In the genomic region with DNA sequence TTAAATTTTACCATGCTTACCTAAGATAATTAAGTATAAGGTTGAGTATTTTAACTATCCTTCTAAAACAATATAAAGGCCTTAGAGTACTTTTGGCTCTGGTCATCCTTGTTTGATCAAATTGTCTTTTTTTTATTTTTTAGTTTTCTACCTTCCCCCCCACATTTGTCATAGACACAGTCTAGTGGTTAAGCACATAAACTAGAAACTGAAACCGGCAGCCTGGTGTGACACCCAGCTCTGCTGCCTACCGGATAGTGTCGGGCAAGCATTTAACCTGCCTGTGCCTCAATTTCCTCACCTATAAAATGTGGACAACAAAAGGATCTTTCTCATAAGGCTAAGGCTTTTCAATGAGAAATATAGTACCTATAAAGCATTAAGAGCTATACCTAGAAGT, we compare ENCODE assay signal across 8 cellular contexts. TPM values are rescaled to one million over a fixed set of nuclear protein-coding genes. Genes with fewer than 3 reads are reported as not detected.
DNase-seq lines count a peak whose midpoint lies in the region; ATAC-seq, FAIRE-seq and TF ChIP-seq lines count a peak whose summit lies in the region.

No MANE protein-coding gene starts in this region.

- no peaks in the 10 kb centered on the region for H3K27me3 ChIP-seq in dorsolateral prefrontal cortex

- DNase-seq in GM13977 (ENCODE audit: low spot score) (peak; percentile 64), T follicular helper cell (ENCODE audit: low read depth) (peak; percentile 37), dorsolateral prefrontal cortex (no peak), iPS-NIHi11 (ENCODE audit: low spot score) (no peak), HTR-8/SVneo (ENCODE audit: insufficient read length, low spot score) (no peak), NCI-H1436 treated with DMSO at 0.1 percent for 48 hours (lab: John Stamatoyannopoulos, UW) (no peak)
- peak; percentile 45 for DNase-seq in stimulated activated naive CD4-positive, alpha-beta T cell treated with Interleukin-2 at 50 U/mL for 16 hours (lab: John Stamatoyannopoulos, UW)

- in situ Hi-C loops in GM13977 (cut with MboI; ENCODE audit: low pct_unique_long_range_greater_than_20kb, low sequenced_read_pairs, unreplicated experiment), result no loop called here

- peak overlapping the region in 37 of 59 donors; percentile 0 to 94 (median 47) for H3K27ac ChIP-seq in dorsolateral prefrontal cortex

- H3K4me3 ChIP-seq in dorsolateral prefrontal cortex, result no peak overlapping the region

- FAIRE-seq in HTR-8/SVneo (lab: Jason Lieb, UNC), result no peak

- ATAC-seq in HG02763 (IDR thresholded peaks at IDR 0.05; ENCODE audit: unreplicated experiment), result peak; percentile 85

- intact Hi-C loops in dorsolateral prefrontal cortex (cut with DNase I), result no loop called here

- TF ChIP-seq CTCF in GM13977 (IDR thresholded peaks at IDR 0.05; ENCODE audit: extremely low read depth, insufficient read depth, missing control alignments) (no peak), dorsolateral prefrontal cortex (IDR thresholded peaks at IDR 0.05 in 54 of 56, conservative IDR thresholded peaks at IDR 0.05 in 2 of 56; ENCODE audit: low read depth in 1 of 56, partially characterized antibody in 56 of 56) (no peak)

RNA-seq across cellular contexts. Expression of a gene that starts 21.6 kb away (rescaled TPM):
- 100 to 1,000 TPM; 218 to 427 (median 308) TPM for total RNA-seq in dorsolateral prefrontal cortex

Comparison
In these comparisons a context has a peak if more than half of its experiments do, and no peak if none do; other contexts are left out.
1. DNase-seq: peak in GM13977 (single experiment), T follicular helper cell (single experiment) and stimulated activated naive CD4-positive, alpha-beta T cell treated with Interleukin-2 at 50 U/mL for 16 hours (single experiment); none in dorsolateral prefrontal cortex (0 of 10), iPS-NIHi11 (single experiment), HTR-8/SVneo (single experiment) and NCI-H1436 treated with DMSO at 0.1 percent for 48 hours (single experiment).